Comparison of ENCODE assay signal across 23 cellular contexts in the genomic region with DNA sequence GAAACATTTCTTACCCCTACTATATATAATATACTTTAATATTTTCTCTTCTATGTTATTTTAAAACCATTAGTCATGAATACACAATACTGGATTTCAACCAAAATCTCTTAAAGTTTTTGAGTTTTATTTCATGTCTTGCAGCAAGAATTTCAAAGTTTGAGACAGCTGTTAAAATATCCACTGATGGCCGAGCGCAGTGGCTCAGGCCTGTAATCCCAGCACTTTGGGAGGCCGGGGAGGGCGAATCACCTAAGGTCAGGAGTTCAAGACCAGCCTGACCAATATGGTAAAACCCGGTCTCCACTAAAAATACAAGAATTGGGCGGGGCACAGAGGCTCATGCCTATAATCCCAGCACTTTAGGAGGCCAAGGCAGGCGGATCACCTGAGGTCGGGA.
"Had no signal": no experiment of that assay in that cellular context is flagged by ENCODE, and none has a peak within 500 bp of the region (broad histone marks: within the 10 kb centered on the region; RNA-seq: fewer than 3 reads in every experiment).

No MANE protein-coding gene starts in this region.

- H3K27ac ChIP-seq: colonic mucosa, epithelial cell of prostate, esophagus squamous epithelium, gastrocnemius medialis, heart right ventricle, left lung, lower lobe of right lung had no signal

- ATAC-seq: effector memory CD8-positive, alpha-beta T cell; esophagus mucosa; gastrocnemius medialis; heart right ventricle; left cardiac atrium; left lung; left ventricle myocardium superior; lower lobe of right lung had no signal

- H3K9me3 ChIP-seq: colonic mucosa, esophagus squamous epithelium, gastrocnemius medialis, heart right ventricle, left lung, lower lobe of right lung had no signal

- H3K36me3 ChIP-seq: colonic mucosa, esophagus squamous epithelium, gastrocnemius medialis, heart right ventricle, left lung, lower lobe of right lung had no signal

- H3K4me3 ChIP-seq: colonic mucosa, esophagus squamous epithelium, gastrocnemius medialis, heart right ventricle, left lung, lower lobe of right lung had no signal

- DNase-seq: colonic mucosa; cortex of kidney; effector CD8-positive, alpha-beta T cell; effector memory CD8-positive, alpha-beta T cell; endodermal cell; erythroblast; esophagus squamous epithelium; foreskin fibroblast; foreskin melanocyte; gastrocnemius medialis; glutamatergic neuron; head of caudate nucleus; heart right ventricle; hippocampal formation; left cardiac atrium; left lung; left ventricle myocardium superior; lower lobe of right lung; mesenchymal stem cell; midbrain; naive B cell had no signal

- H3K27me3 ChIP-seq: colonic mucosa, gastrocnemius medialis, left lung had no signal
